19 cellular contexts compared by ENCODE assay signal in genomic region chr4:153420361-153420760, GRCh38. TPM values are rescaled to one million over a fixed set of nuclear protein-coding genes. Genes with fewer than 3 reads are reported as not detected.
DNase-seq lines count a peak whose midpoint lies in the region; ATAC-seq and TF ChIP-seq lines count a peak whose summit lies in the region.
"Had no signal": no experiment of that assay in that cellular context is flagged by ENCODE, and none has a peak within 500 bp of the region (broad histone marks: within the 10 kb centered on the region; RNA-seq: fewer than 3 reads in every experiment).

No MANE protein-coding gene starts in this region.

- TF ChIP-seq CTCF in upper lobe of right lung (IDR thresholded peaks at IDR 0.05): no peak

- H2AFZ ChIP-seq in mesenchymal stem cell (ENCODE audit: low read depth, low read length): no peak overlapping the region

- H3K9me3 Mint-ChIP-seq in activated naive CD8-positive, alpha-beta T cell treated with anti-CD3 and anti-CD28 coated beads, Interleukin-2, amount 10 ng/mL, durations not matched to agents 7 days and 5 days: no peaks in the 10 kb centered on the region
- H3K9me3 Mint-ChIP-seq in activated naive CD8-positive, alpha-beta T cell treated with anti-CD3 and anti-CD28 coated beads, Interleukin-2, amount 50 U/mL, for 24 hours: no peaks in the 10 kb centered on the region
- H3K9me3 Mint-ChIP-seq in naive B cell: peaks cover 0 to 2% (median 0%) of the 10 kb centered on the region in 7 donors
- H3K9me3 Mint-ChIP-seq: CD8-positive, alpha-beta memory T cell had no signal

- no peaks in the 10 kb centered on the region for H3K4me1 ChIP-seq in upper lobe of right lung
- no peaks in the 10 kb centered on the region for H3K4me1 ChIP-seq in mesenchymal stem cell (ENCODE audit: control insufficient read depth, insufficient read depth, low read depth, low read length)

- intact Hi-C loops in upper lobe of right lung (cut with DNase I): no loop called here

- H3K18ac ChIP-seq in mesenchymal stem cell (ENCODE audit: low read depth in 1 of 2, low read length in 2 of 2): no peak overlapping the region

- no peak overlapping the region for H2BK12ac ChIP-seq in mesenchymal stem cell (ENCODE audit: low read length in 2 of 2)

- no peak overlapping the region for H4K91ac ChIP-seq in mesenchymal stem cell (ENCODE audit: low read length)

- no peak for ATAC-seq in activated naive CD8-positive, alpha-beta T cell treated with anti-CD3 and anti-CD28 coated beads, Interleukin-2, amount 10 ng/mL, durations not matched to agents 7 days and 5 days (ENCODE audit: low read depth)
- ATAC-seq in activated naive CD8-positive, alpha-beta T cell treated with anti-CD3 and anti-CD28 coated beads, Interleukin-2, amount 50 U/mL, for 24 hours: no peak
- ATAC-seq in naive B cell (ENCODE audit: low read depth in 2 of 2) (no peak), upper lobe of right lung (no peak)

- H3K27ac ChIP-seq in upper lobe of right lung (no peak overlapping the region), mesenchymal stem cell (ENCODE audit: low read length, poor library complexity, severe bottlenecking) (no peak overlapping the region)
- H3K27ac ChIP-seq: BLaER1, SK-N-MC had no signal

- peak overlapping the region; percentile 61 for H3K27ac Mint-ChIP-seq in activated naive CD8-positive, alpha-beta T cell treated with anti-CD3 and anti-CD28 coated beads, Interleukin-2, amount 10 ng/mL, durations not matched to agents 7 days and 5 days
- no peak overlapping the region for H3K27ac Mint-ChIP-seq in activated naive CD8-positive, alpha-beta T cell treated with anti-CD3 and anti-CD28 coated beads, Interleukin-2, amount 50 U/mL, for 24 hours
- peak overlapping the region in 4 of 6 donors; percentile 56 to 91 (median 81) for H3K27ac Mint-ChIP-seq in naive B cell
- H3K27ac Mint-ChIP-seq: CD8-positive, alpha-beta memory T cell had no signal

- H4K8ac ChIP-seq in mesenchymal stem cell (ENCODE audit: low read length): no peak overlapping the region

- no peak overlapping the region for H2AK5ac ChIP-seq in mesenchymal stem cell (ENCODE audit: low read length, severe bottlenecking)

- no peaks in the 10 kb centered on the region for H3K79me1 ChIP-seq in mesenchymal stem cell (replicated peaks; ENCODE audit: low read length, poor library complexity, severe bottlenecking)

- no peak for DNase-seq in activated naive CD8-positive, alpha-beta T cell treated with anti-CD3 and anti-CD28 coated beads, Interleukin-2, amount 10 ng/mL, durations not matched to agents 7 days and 5 days
- DNase-seq in activated naive CD8-positive, alpha-beta T cell treated with anti-CD3 and anti-CD28 coated beads, Interleukin-2, amount 50 U/mL, for 24 hours: no peak
- peak; percentile 9 for DNase-seq in astrocyte of the hippocampus (ENCODE audit: low read depth, low spot score)
- no peak for DNase-seq in naive B cell
- DNase-seq in cerebellar nuclear complex (lab: John Stamatoyannopoulos, UW): no peak
- DNase-seq in upper lobe of right lung: no peak
- no peak for DNase-seq in mesenchymal stem cell
- no peak for DNase-seq in NCI-H1417 (lab: John Stamatoyannopoulos, UW)
- DNase-seq: 8988T; CD8-positive, alpha-beta memory T cell; DMS79 treated with DMSO at 0.1 percent for 48 hours; IMR-90; NCI-H1436; NCI-H2029 treated with DMSO at 0.1 percent for 48 hours; NCI-H774; Right ventricle myocardium superior had no signal

- 81% methylated on average over 2 of the region's 2 CpGs for WGBS in mesenchymal stem cell

- H2BK120ac ChIP-seq in mesenchymal stem cell (ENCODE audit: low read depth, low read length): no peak overlapping the region

- no peak overlapping the region for H2BK5ac ChIP-seq in mesenchymal stem cell (ENCODE audit: low read depth, low read length, poor library complexity, severe bottlenecking)

- no peak overlapping the region for H3K23ac ChIP-seq in mesenchymal stem cell (ENCODE audit: low read length in 2 of 2)

- H3K27me3 ChIP-seq in upper lobe of right lung (no peaks in the 10 kb centered on the region), mesenchymal stem cell (ENCODE audit: control insufficient read depth in 1 of 2, insufficient read depth in 1 of 2, low read length in 2 of 2) (no peaks in the 10 kb centered on the region)
- H3K27me3 ChIP-seq: BLaER1 had no signal

- peaks cover 11% of the 10 kb centered on the region for H3K36me3 Mint-ChIP-seq in activated naive CD8-positive, alpha-beta T cell treated with anti-CD3 and anti-CD28 coated beads, Interleukin-2, amount 10 ng/mL, durations not matched to agents 7 days and 5 days
- H3K36me3 Mint-ChIP-seq in activated naive CD8-positive, alpha-beta T cell treated with anti-CD3 and anti-CD28 coated beads, Interleukin-2, amount 50 U/mL, for 24 hours (ENCODE audit: low read depth): peaks cover 3% of the 10 kb centered on the region
- H3K36me3 Mint-ChIP-seq in naive B cell: no peaks in the 10 kb centered on the region
- H3K36me3 Mint-ChIP-seq: CD8-positive, alpha-beta memory T cell had no signal

- H3K4me3 Mint-ChIP-seq in activated naive CD8-positive, alpha-beta T cell treated with anti-CD3 and anti-CD28 coated beads, Interleukin-2, amount 10 ng/mL, durations not matched to agents 7 days and 5 days: no peak overlapping the region
- no peak overlapping the region for H3K4me3 Mint-ChIP-seq in activated naive CD8-positive, alpha-beta T cell treated with anti-CD3 and anti-CD28 coated beads, Interleukin-2, amount 50 U/mL, for 24 hours
- H3K4me3 Mint-ChIP-seq in naive B cell: no peak overlapping the region
- H3K4me3 Mint-ChIP-seq: CD8-positive, alpha-beta memory T cell had no signal

- peaks cover 37% of the 10 kb centered on the region for H3K4me1 Mint-ChIP-seq in activated naive CD8-positive, alpha-beta T cell treated with anti-CD3 and anti-CD28 coated beads, Interleukin-2, amount 10 ng/mL, durations not matched to agents 7 days and 5 days
- peaks cover 20% of the 10 kb centered on the region for H3K4me1 Mint-ChIP-seq in activated naive CD8-positive, alpha-beta T cell treated with anti-CD3 and anti-CD28 coated beads, Interleukin-2, amount 50 U/mL, for 24 hours
- peaks cover 15 to 36% (median 18%) of the 10 kb centered on the region in 3 donors for H3K4me1 Mint-ChIP-seq in naive B cell

- POLR2A ChIA-PET in activated naive CD8-positive, alpha-beta T cell treated with anti-CD3 and anti-CD28 coated beads, Interleukin-2, amount 10 ng/mL, durations not matched to agents 7 days and 5 days (lab: Charles Lee): no interaction called here

- no peak overlapping the region for H2BK15ac ChIP-seq in mesenchymal stem cell (ENCODE audit: low read depth, poor library complexity, severe bottlenecking)

- no peaks in the 10 kb centered on the region for H3K27me3 Mint-ChIP-seq in activated naive CD8-positive, alpha-beta T cell treated with anti-CD3 and anti-CD28 coated beads, Interleukin-2, amount 10 ng/mL, durations not matched to agents 7 days and 5 days
- H3K27me3 Mint-ChIP-seq in activated naive CD8-positive, alpha-beta T cell treated with anti-CD3 and anti-CD28 coated beads, Interleukin-2, amount 50 U/mL, for 24 hours: no peaks in the 10 kb centered on the region
- no peaks in the 10 kb centered on the region for H3K27me3 Mint-ChIP-seq in naive B cell
- H3K27me3 Mint-ChIP-seq: CD8-positive, alpha-beta memory T cell had no signal

- H3K4me3 ChIP-seq in upper lobe of right lung (no peak overlapping the region), mesenchymal stem cell (ENCODE audit: insufficient read depth in 1 of 2, low read depth in 1 of 2, low read length in 2 of 2) (no peak overlapping the region)
- H3K4me3 ChIP-seq: BLaER1, HAP-1, SK-N-MC had no signal

- H3K9ac ChIP-seq in mesenchymal stem cell (ENCODE audit: low read length): no peak overlapping the region
- H3K9ac ChIP-seq: BLaER1 had no signal

- H3K36me3 ChIP-seq in upper lobe of right lung (no peaks in the 10 kb centered on the region), mesenchymal stem cell (ENCODE audit: control insufficient read depth in 1 of 2, insufficient read depth in 2 of 2, low read depth in 1 of 2, low read length in 2 of 2) (no peaks in the 10 kb centered on the region)
- H3K36me3 ChIP-seq: HAP-1 had no signal

- H3K9me3 ChIP-seq in upper lobe of right lung (no peaks in the 10 kb centered on the region), mesenchymal stem cell (ENCODE audit: control insufficient read depth, low read length) (no peaks in the 10 kb centered on the region)
- H3K9me3 ChIP-seq: HAP-1 had no signal

- no peak overlapping the region for H3K14ac ChIP-seq in mesenchymal stem cell (ENCODE audit: low read length in 2 of 2)

- H3K4ac ChIP-seq in mesenchymal stem cell (ENCODE audit: low read depth in 1 of 2, low read length in 2 of 2): no peak overlapping the region

- H3K4me2 ChIP-seq in mesenchymal stem cell (ENCODE audit: low read length, poor library complexity, severe bottlenecking): no peak overlapping the region
- H3K4me2 ChIP-seq: BLaER1 had no signal

RNA-seq across cellular contexts. Expression of gene TMEM131L, which starts 45.8 kb away (rescaled TPM):
- 10 to 100 TPM; 51.8 to 57.2 TPM for total RNA-seq in activated naive CD8-positive, alpha-beta T cell treated with anti-CD3 and anti-CD28 coated beads, Interleukin-2, amount 10 ng/mL, durations not matched to agents 7 days and 5 days
- polyA plus RNA-seq in naive B cell (ENCODE audit: low read depth in 6 of 6): 10 to 100 TPM; 52.2 to 86.7 (median 68.1) TPM
- total RNA-seq in upper lobe of right lung: 14.1 TPM
- polyA plus RNA-seq in mesenchymal stem cell (2013, experiment 1 of 2): 3.8 TPM
- 3.5 TPM for polyA plus RNA-seq in mesenchymal stem cell (2013, experiment 2 of 2)
